Comparison of ENCODE assay signal across 20 cellular contexts in the genomic region with DNA sequence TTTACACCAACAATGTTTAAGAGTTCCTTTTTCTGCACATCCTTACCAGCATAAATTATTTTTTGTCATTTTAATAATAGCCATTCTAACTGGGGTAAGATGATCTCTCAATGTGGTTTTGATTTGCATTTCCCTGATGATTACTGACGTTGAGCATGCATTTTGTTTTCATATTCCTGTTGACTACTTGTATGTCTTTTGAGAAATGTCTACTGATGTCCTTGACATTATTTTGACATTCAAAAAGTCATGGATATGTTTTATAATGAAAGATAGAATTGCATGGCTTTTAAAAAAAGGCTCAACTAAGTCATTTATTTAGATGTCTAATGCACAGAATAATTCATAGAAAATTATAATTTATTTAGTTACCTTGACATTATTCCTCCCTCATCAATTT.
"Had no signal": no experiment of that assay in that cellular context is flagged by ENCODE, and none has a peak within 500 bp of the region (broad histone marks: within the 10 kb centered on the region; RNA-seq: fewer than 3 reads in every experiment).

No MANE protein-coding gene starts in this region.

- H3K27me3 ChIP-seq: colonic mucosa, esophagus muscularis mucosa, gastrocnemius medialis, heart right ventricle, left lung had no signal

- H3K27me3 Mint-ChIP-seq: dendritic cell treated with granulocyte-macrophage colony-stimulating factor and Interleukin-4, amounts not matched to agents 40 ng/mL and 50 ng/mL, for 4 days; naive thymus-derived CD4-positive, alpha-beta T cell had no signal

- DNase-seq: colonic mucosa; cortex of kidney; effector memory CD4-positive, alpha-beta T cell; foreskin fibroblast; foreskin melanocyte; gastrocnemius medialis; glutamatergic neuron; head of caudate nucleus; heart right ventricle; hippocampal formation; left cardiac atrium; left lung; left ventricle myocardium superior; lower lobe of right lung; mesenchymal stem cell; mucosa of descending colon; naive thymus-derived CD4-positive, alpha-beta T cell had no signal

- H3K36me3 ChIP-seq: colonic mucosa, esophagus muscularis mucosa, gastrocnemius medialis, heart right ventricle, left lung, lower lobe of right lung had no signal

- H3K27ac ChIP-seq: colonic mucosa, esophagus muscularis mucosa, gastrocnemius medialis, heart right ventricle, left lung, lower lobe of right lung had no signal

- H3K27ac Mint-ChIP-seq: dendritic cell treated with granulocyte-macrophage colony-stimulating factor and Interleukin-4, amounts not matched to agents 40 ng/mL and 50 ng/mL, for 4 days; mesothelial cell of epicardium; naive thymus-derived CD4-positive, alpha-beta T cell had no signal

- H3K4me1 ChIP-seq: colonic mucosa, esophagus muscularis mucosa, gastrocnemius medialis, heart right ventricle, left lung, lower lobe of right lung had no signal

- H3K36me3 Mint-ChIP-seq: mesothelial cell of epicardium; naive thymus-derived CD4-positive, alpha-beta T cell had no signal

- H3K9me3 ChIP-seq: colonic mucosa, esophagus muscularis mucosa, gastrocnemius medialis, heart right ventricle, left lung, lower lobe of right lung, mucosa of descending colon had no signal

- H3K4me3 ChIP-seq: colonic mucosa, esophagus muscularis mucosa, gastrocnemius medialis, heart right ventricle, left lung, lower lobe of right lung, mucosa of descending colon had no signal

- H3K4me1 Mint-ChIP-seq: mesothelial cell of epicardium; naive thymus-derived CD4-positive, alpha-beta T cell had no signal

- H3K9me3 Mint-ChIP-seq: dendritic cell treated with granulocyte-macrophage colony-stimulating factor and Interleukin-4, amounts not matched to agents 40 ng/mL and 50 ng/mL, for 4 days; mesothelial cell of epicardium had no signal

- H3K4me3 Mint-ChIP-seq: dendritic cell treated with granulocyte-macrophage colony-stimulating factor and Interleukin-4, amounts not matched to agents 40 ng/mL and 50 ng/mL, for 4 days; mesothelial cell of epicardium; naive thymus-derived CD4-positive, alpha-beta T cell had no signal
